ENCODE assay signal across 9 cellular contexts in the genomic region with DNA sequence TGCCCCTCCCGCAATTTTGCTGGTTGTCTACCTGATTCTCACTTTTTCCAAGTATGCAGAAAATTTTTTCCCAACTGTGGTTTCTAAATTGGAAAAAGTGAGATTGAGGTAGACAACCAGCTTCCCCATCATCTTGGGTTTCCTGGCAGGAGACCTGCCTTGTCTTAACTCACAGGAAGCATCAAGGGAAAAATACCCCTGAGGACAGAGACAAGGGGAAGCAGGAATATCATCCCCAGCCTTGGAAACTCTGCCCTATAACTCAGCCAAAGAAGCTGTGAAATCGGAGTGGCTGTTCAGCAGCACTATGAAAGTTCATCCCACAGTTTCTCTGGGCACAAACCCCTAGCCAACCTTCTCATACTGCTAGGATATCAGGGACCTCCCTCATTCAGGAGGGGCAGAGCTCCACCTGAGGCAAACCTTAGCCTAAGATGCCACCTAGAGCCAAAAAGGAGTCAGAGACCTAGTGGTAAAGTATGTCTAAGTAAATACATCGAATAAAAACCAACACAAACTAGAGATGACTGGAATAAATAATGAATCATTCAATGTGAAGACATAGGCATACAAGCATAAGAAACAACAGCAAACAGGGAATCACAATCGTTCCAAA.
DNase-seq lines count a peak whose midpoint lies in the region; ATAC-seq, FAIRE-seq and TF ChIP-seq lines count a peak whose summit lies in the region.
"Had no signal": no experiment of that assay in that cellular context is flagged by ENCODE, and none has a peak within 500 bp of the region (broad histone marks: within the 10 kb centered on the region; RNA-seq: fewer than 3 reads in every experiment).

No MANE protein-coding gene starts in this region.

- no peaks in the 10 kb centered on the region for H3K36me3 ChIP-seq in NT2/D1 (ENCODE audit: insufficient read depth, insufficient read length, low read length)
- H3K36me3 ChIP-seq in fibroblast of lung (ENCODE audit: control insufficient read depth, insufficient read depth, low read length), result no peaks in the 10 kb centered on the region
- H3K36me3 ChIP-seq in kidney (ENCODE audit: control insufficient read depth in 1 of 2, insufficient read depth in 2 of 2, low read length in 2 of 2), result no peaks in the 10 kb centered on the region

- intact Hi-C loops in kidney (cut with DNase I), result no loop called here

- H3K9ac ChIP-seq in NT2/D1 (ENCODE audit: insufficient read length, low read depth) (no peak overlapping the region), fibroblast of lung (ENCODE audit: insufficient read depth, low read length) (no peak overlapping the region), kidney (ENCODE audit: low read length in 2 of 2) (no peak overlapping the region)

- ATAC-seq in GM21381 (IDR thresholded peaks at IDR 0.05; ENCODE audit: unreplicated experiment), result no peak
- ATAC-seq: left colon had no signal

- H3K4me1 ChIP-seq in NT2/D1 (ENCODE audit: insufficient read depth, insufficient read length) (no peaks in the 10 kb centered on the region), fibroblast of lung (ENCODE audit: control insufficient read depth, extremely low read depth, insufficient read depth, low read length) (no peaks in the 10 kb centered on the region), kidney (ENCODE audit: control insufficient read depth in 1 of 2, insufficient read depth in 1 of 2, low read depth in 1 of 2, low read length in 2 of 2) (no peaks in the 10 kb centered on the region)

- no peaks in the 10 kb centered on the region for H3K27me3 ChIP-seq in NT2/D1 (ENCODE audit: insufficient read depth, insufficient read length)
- no peaks in the 10 kb centered on the region for H3K27me3 ChIP-seq in fibroblast of lung (ENCODE audit: control insufficient read depth, insufficient read depth, low read length)

- peaks cover 18% of the 10 kb centered on the region for H3K9me3 ChIP-seq in NT2/D1 (ENCODE audit: insufficient read depth, low read length)
- H3K9me3 ChIP-seq in fibroblast of lung (ENCODE audit: control insufficient read depth, insufficient read depth, low read depth, low read length), result no peaks in the 10 kb centered on the region
- peaks cover 2 to 13% of the 10 kb centered on the region in 2 donors for H3K9me3 ChIP-seq in kidney (ENCODE audit: control insufficient read depth in 1 of 2, low read length in 2 of 2)

- FAIRE-seq in kidney (lab: Jason Lieb, UNC), result no peak

- TF ChIP-seq CTCF in AG09309 (IDR thresholded peaks at IDR 0.05; ENCODE audit: control insufficient read depth, insufficient read depth, low read depth, low read length, missing control alignments) (peak; percentile 23), fibroblast of lung (conservative IDR thresholded peaks at IDR 0.05 in 1 of 2, IDR thresholded peaks at IDR 0.05 in 1 of 2; ENCODE audit: low read depth in 1 of 2, low read length in 2 of 2) (no peak), kidney (IDR thresholded peaks at IDR 0.05; ENCODE audit: borderline replicate concordance, extremely low read depth, insufficient read depth) (no peak), GM20000 (IDR thresholded peaks at IDR 0.05; ENCODE audit: extremely low read depth, missing control alignments) (no peak)

- no peaks in the 10 kb centered on the region for H3K79me2 ChIP-seq in fibroblast of lung (ENCODE audit: control insufficient read depth, insufficient read depth, low read length)

- no peaks in the 10 kb centered on the region for H4K20me1 ChIP-seq in fibroblast of lung (ENCODE audit: control insufficient read depth, extremely low read depth, insufficient read depth, low read length)

- DNase-seq in AG09309 (ENCODE audit: low read depth), result no peak
- peak; percentile 45 for DNase-seq in H4 (ENCODE audit: low spot score)
- DNase-seq in NT2/D1 (ENCODE audit: low read depth, low spot score), result peak; percentile 73
- DNase-seq in fibroblast of lung (ENCODE audit: low read depth in 2 of 2), result peak; percentile 36 to 37
- no peak for DNase-seq in NCI-H187 (lab: John Stamatoyannopoulos, UW)
- no peak for DNase-seq in kidney
- DNase-seq in GM20000 (ENCODE audit: low spot score), result no peak
- DNase-seq: left colon had no signal

- H2AFZ ChIP-seq in fibroblast of lung (ENCODE audit: low read length), result no peak overlapping the region

- H3K27ac ChIP-seq in fibroblast of lung (ENCODE audit: insufficient read depth, low read length) (no peak overlapping the region), kidney (ENCODE audit: low read depth in 2 of 2, low read length in 2 of 2) (no peak overlapping the region)

- H3K4me3 ChIP-seq in AG09309 (ENCODE audit: control insufficient read depth, low read depth, low read length), result no peak overlapping the region
- no peak overlapping the region for H3K4me3 ChIP-seq in NT2/D1 (ENCODE audit: insufficient read length, low read depth)
- no peak overlapping the region for H3K4me3 ChIP-seq in fibroblast of lung (replicated peaks in 1 of 4; ENCODE audit: control extremely low read depth in 1 of 4, insufficient read depth in 1 of 4, low read depth in 3 of 4, low read length in 4 of 4)
- no peak overlapping the region for H3K4me3 ChIP-seq in kidney (ENCODE audit: low read length in 2 of 2)

- no peak overlapping the region for H3K4me2 ChIP-seq in fibroblast of lung (ENCODE audit: extremely low read depth, insufficient read depth, low read length)

Comparison
In these comparisons a context has a peak if more than half of its experiments do, and no peak if none do; other contexts are left out.
1. DNase-seq: peak in H4 (single experiment), NT2/D1 (single experiment) and fibroblast of lung (2 of 2); none in AG09309 (single experiment), NCI-H187 (0 of 2), kidney (single experiment) and GM20000 (single experiment).